Comparison of ENCODE assay signal across 27 cellular contexts in the genomic region with DNA sequence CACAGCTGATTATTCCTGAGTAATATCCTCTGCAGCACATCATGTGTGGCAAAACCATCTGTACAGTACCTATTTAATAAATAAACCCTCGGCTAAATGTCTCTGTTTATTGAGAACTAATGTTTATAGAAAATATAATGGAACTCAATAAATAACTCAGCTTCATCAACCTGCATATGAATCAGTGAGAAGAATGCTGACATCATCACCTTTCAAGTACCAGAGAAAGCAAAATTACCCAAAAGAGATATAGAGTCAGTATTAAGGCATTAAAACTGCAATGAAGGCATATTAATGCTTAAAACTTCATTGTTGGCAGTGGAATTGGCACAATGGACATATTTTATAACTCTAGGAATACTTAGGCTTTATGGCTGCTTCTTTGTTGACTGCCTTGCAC.
DNase-seq lines count a peak whose midpoint lies in the region; ATAC-seq, FAIRE-seq and TF ChIP-seq lines count a peak whose summit lies in the region.
"Had no signal": no experiment of that assay in that cellular context is flagged by ENCODE, and none has a peak within 500 bp of the region (broad histone marks: within the 10 kb centered on the region; RNA-seq: fewer than 3 reads in every experiment).

No MANE protein-coding gene starts in this region.

- H3K4me1 ChIP-seq in HepG2 (ENCODE audit: insufficient read depth, low read length), result no peaks in the 10 kb centered on the region
- H3K4me1 ChIP-seq in right lobe of liver, result no peaks in the 10 kb centered on the region
- H3K4me1 ChIP-seq in K562 (replicated peaks in 1 of 2; ENCODE audit: control insufficient read depth in 2 of 2, insufficient read depth in 2 of 2, low read length in 2 of 2), result no peaks in the 10 kb centered on the region
- H3K4me1 ChIP-seq in Peyer's patch, result no peaks in the 10 kb centered on the region
- H3K4me1 ChIP-seq: BE2C, BLaER1 had no signal

- FAIRE-seq in HepG2 (lab: Jason Lieb, UNC) (no peak), K562 (lab: Jason Lieb, UNC) (no peak)
- FAIRE-seq: GM12878, GM12892, GM18507 had no signal

- TF ChIP-seq CTCF in HepG2 (CRISPR knock-in tag; IDR thresholded peaks at IDR 0.05), result no peak
- no peak for TF ChIP-seq CTCF in right lobe of liver (IDR thresholded peaks at IDR 0.05)
- TF ChIP-seq CTCF in K562 (IDR thresholded peaks at IDR 0.05 in 2 of 3, conservative IDR thresholded peaks at IDR 0.05 in 1 of 3; ENCODE audit: insufficient read depth in 2 of 3, low read depth in 1 of 3, low read length in 3 of 3), result no peak
- TF ChIP-seq CTCF in MCF 10A (IDR thresholded peaks at IDR 0.05; ENCODE audit: unreplicated experiment), result no peak
- TF ChIP-seq CTCF in Peyer's patch (IDR thresholded peaks at IDR 0.05), result no peak

- H3K4me2 ChIP-seq in HepG2 (ENCODE audit: low read depth, low read length), result no peak overlapping the region
- H3K4me2 ChIP-seq in K562 (ENCODE audit: insufficient read depth, low read length), result no peak overlapping the region
- H3K4me2 ChIP-seq: BLaER1 had no signal

- no peaks in the 10 kb centered on the region for H3K36me3 ChIP-seq in HepG2 (replicated peaks in 1 of 2; ENCODE audit: control insufficient read depth in 1 of 2, insufficient read depth in 2 of 2, low read length in 2 of 2)
- H3K36me3 ChIP-seq in right lobe of liver, result no peaks in the 10 kb centered on the region
- H3K36me3 ChIP-seq in K562 (ENCODE audit: control insufficient read depth, insufficient read depth, low read length), result no peaks in the 10 kb centered on the region
- H3K36me3 ChIP-seq in Peyer's patch, result no peaks in the 10 kb centered on the region
- H3K36me3 ChIP-seq: BE2C, BLaER1 had no signal

- BruUV-seq in HepG2 (replicated peaks; lab: Mats Ljungman, UMichigan) (no TSS peak), K562 (replicated peaks; lab: Mats Ljungman, UMichigan) (no TSS peak), MCF 10A (replicated peaks; lab: Mats Ljungman, UMichigan) (no TSS peak)

- no peaks in the 10 kb centered on the region for H3K9me3 Mint-ChIP-seq in MCF 10A (ENCODE audit: unreplicated experiment)
- H3K9me3 Mint-ChIP-seq: CD14-positive monocyte; CD4-positive, alpha-beta memory T cell; CD8-positive, alpha-beta memory T cell had no signal

- TF ChIP-seq EP300 in HepG2 (IDR thresholded peaks at IDR 0.05; ENCODE audit: low read depth in 2 of 2, low read length in 2 of 2), result no peak
- no peak for TF ChIP-seq EP300 in HepG2 (CRISPR knock-in tag; IDR thresholded peaks at IDR 0.05; ENCODE audit: borderline replicate concordance)
- TF ChIP-seq EP300 in K562 (IDR thresholded peaks at IDR 0.05; ENCODE audit: low read length), result no peak

- WGBS in HepG2 (ENCODE audit: low lambda C conversion rate), result 0% methylated on average over 1 of the region's 1 CpG
- 38% methylated on average over 1 of the region's 1 CpG for WGBS in right lobe of liver (ENCODE audit: insufficient coverage, low coverage, low lambda C conversion rate, missing lambda C conversion rate)
- 4% methylated on average over 1 of the region's 1 CpG for WGBS in K562 (ENCODE audit: insufficient coverage, low coverage, missing lambda C conversion rate)

- no peaks in the 10 kb centered on the region for H3K9me1 ChIP-seq in K562 (ENCODE audit: control insufficient read depth, insufficient read depth, low read length)

- H3K4me3 ChIP-seq in HepG2 (replicated peaks in 1 of 3; ENCODE audit: insufficient read depth in 1 of 3, low read depth in 2 of 3, low read length in 3 of 3) (no peak overlapping the region), right lobe of liver (no peak overlapping the region), K562 (no peak overlapping the region), Peyer's patch (no peak overlapping the region)
- H3K4me3 ChIP-seq: BLaER1, GM12878 had no signal

- H3K27me3 ChIP-seq in HepG2 (ENCODE audit: control insufficient read depth in 1 of 2, insufficient read depth in 2 of 2, low read length in 2 of 2), result no peaks in the 10 kb centered on the region
- H3K27me3 ChIP-seq in right lobe of liver, result no peaks in the 10 kb centered on the region
- no peaks in the 10 kb centered on the region for H3K27me3 ChIP-seq in K562 (ENCODE audit: control insufficient read depth in 2 of 2, insufficient read depth in 2 of 2, low read length in 2 of 2)
- no peaks in the 10 kb centered on the region for H3K27me3 ChIP-seq in Peyer's patch
- H3K27me3 ChIP-seq: BE2C, BLaER1 had no signal

- H3K27ac ChIP-seq in HepG2 (ENCODE audit: extremely low read length, insufficient read depth, low read length), result no peak overlapping the region
- H3K27ac ChIP-seq in right lobe of liver, result no peak overlapping the region
- H3K27ac ChIP-seq in K562 (ENCODE audit: extremely low read depth, low read depth, low read length), result no peak overlapping the region
- no peak overlapping the region for H3K27ac ChIP-seq in Peyer's patch
- H3K27ac ChIP-seq: 22Rv1, BLaER1 had no signal

- H4K20me1 ChIP-seq in HepG2 (ENCODE audit: insufficient read depth, low read length), result no peaks in the 10 kb centered on the region
- no peaks in the 10 kb centered on the region for H4K20me1 ChIP-seq in K562 (replicated peaks; ENCODE audit: control insufficient read depth, insufficient read depth, low read length)
- H4K20me1 ChIP-seq: BLaER1 had no signal

- H3K27me3 Mint-ChIP-seq in MCF 10A (ENCODE audit: insufficient read depth, unreplicated experiment), result peaks cover 97% of the 10 kb centered on the region

- in situ Hi-C loops in HepG2 (cut with HindIII; ENCODE audit: extremely low pct_ligation_motif_present, low pct_unique_long_range_greater_than_20kb) (no loop called here), K562 (cut with MboI) (no loop called here), KBM-7 (cut with MboI; ENCODE audit: low pct_unique_long_range_greater_than_20kb, low sequenced_read_pairs) (no loop called here)

- no peak overlapping the region for H3K4me3 Mint-ChIP-seq in MCF 10A (ENCODE audit: unreplicated experiment)
- H3K4me3 Mint-ChIP-seq: CD14-positive monocyte; CD4-positive, alpha-beta memory T cell; CD4-positive, CD25-positive, alpha-beta regulatory T cell; CD8-positive, alpha-beta memory T cell had no signal

- no peaks in the 10 kb centered on the region for H3K36me3 Mint-ChIP-seq in MCF 10A (ENCODE audit: insufficient read depth, unreplicated experiment)
- H3K36me3 Mint-ChIP-seq: CD14-positive monocyte; CD4-positive, alpha-beta memory T cell; CD4-positive, CD25-positive, alpha-beta regulatory T cell; CD8-positive, alpha-beta memory T cell had no signal

- no peaks in the 10 kb centered on the region for H3K9me3 ChIP-seq in HepG2 (ENCODE audit: low read length)
- no peaks in the 10 kb centered on the region for H3K9me3 ChIP-seq in right lobe of liver
- H3K9me3 ChIP-seq in K562 (replicated peaks; ENCODE audit: control insufficient read depth, insufficient read depth, low read depth, low read length), result no peaks in the 10 kb centered on the region
- no peaks in the 10 kb centered on the region for H3K9me3 ChIP-seq in Peyer's patch
- H3K9me3 ChIP-seq: BE2C, BLaER1 had no signal

- no peaks in the 10 kb centered on the region for H3K79me2 ChIP-seq in HepG2 (ENCODE audit: insufficient read depth, low read length)
- no peaks in the 10 kb centered on the region for H3K79me2 ChIP-seq in K562 (ENCODE audit: control insufficient read depth, insufficient read depth, low read length)

- H2AFZ ChIP-seq in HepG2 (ENCODE audit: low read length) (no peak overlapping the region), K562 (ENCODE audit: low read depth, low read length) (no peak overlapping the region)

- H3K4me1 Mint-ChIP-seq in MCF 10A (ENCODE audit: insufficient read depth, unreplicated experiment), result no peaks in the 10 kb centered on the region
- H3K4me1 Mint-ChIP-seq: CD14-positive monocyte; CD4-positive, alpha-beta memory T cell; CD4-positive, CD25-positive, alpha-beta regulatory T cell had no signal

- CTCF ChIA-PET in HepG2 (lab: Yijun Ruan, JAX; ENCODE audit: low intra/inter-chr PET ratio, low total read pairs) (no interaction called here), K562 (lab: Yijun Ruan, JAX; ENCODE audit: low intra/inter-chr PET ratio) (no interaction called here), MCF 10A (lab: Yijun Ruan, JAX) (no interaction called here)

- DNase-seq in HepG2 (ENCODE audit: low spot score) (no peak), right lobe of liver (no peak), NCI-H1694 (lab: John Stamatoyannopoulos, UW) (peak; percentile 61), K562 (ENCODE audit: extremely low read depth in 1 of 4, low spot score in 3 of 4) (no peak), MCF 10A (ENCODE audit: unreplicated experiment) (no peak), Peyer's patch (no peak), KBM-7 (no peak)
- DNase-seq: ACHN; BE2C; C1 segment of cervical spinal cord; CD4-positive, alpha-beta memory T cell; CD4-positive, CD25-positive, alpha-beta regulatory T cell; CD8-positive, alpha-beta memory T cell; COR-L47; DMS 273 treated with DMSO at 0.1 percent for 48 hours; DMS153; DMS53; DMS79; DND-41; EL; GDM1 had no signal

- POLR2A ChIA-PET in HepG2 (lab: Yijun Ruan, JAX) (no interaction called here), K562 (lab: Yijun Ruan, JAX) (no interaction called here), MCF 10A (lab: Yijun Ruan, JAX) (no interaction called here)

- TF ChIP-seq POLR2A in HepG2 (IDR thresholded peaks at IDR 0.05; ENCODE audit: insufficient read depth in 1 of 2, low read depth in 2 of 2, low read length in 2 of 2), result no peak
- TF ChIP-seq POLR2A in right lobe of liver (IDR thresholded peaks at IDR 0.05), result no peak
- TF ChIP-seq POLR2A in K562 (conservative IDR thresholded peaks at IDR 0.05), result no peak
- TF ChIP-seq POLR2A in Peyer's patch (IDR thresholded peaks at IDR 0.05), result no peak

- H3K27ac Mint-ChIP-seq in MCF 10A (ENCODE audit: low read depth, unreplicated experiment), result no peak overlapping the region
- H3K27ac Mint-ChIP-seq: CD14-positive monocyte; CD4-positive, alpha-beta memory T cell; CD4-positive, CD25-positive, alpha-beta regulatory T cell; CD8-positive, alpha-beta memory T cell had no signal

- no peak for ATAC-seq in HepG2
- no peak for ATAC-seq in right lobe of liver
- no peak for ATAC-seq in K562
- ATAC-seq: GM12878 had no signal

- no peak overlapping the region for H3K9ac ChIP-seq in HepG2 (ENCODE audit: insufficient read depth, low read depth, low read length)
- no peak overlapping the region for H3K9ac ChIP-seq in K562 (ENCODE audit: insufficient read depth in 1 of 2, low read depth in 2 of 2, low read length in 2 of 2)
- H3K9ac ChIP-seq: BLaER1 had no signal

- TF ChIP-seq RAD21 in HepG2 (CRISPR knock-in tag; IDR thresholded peaks at IDR 0.05) (no peak), K562 (CRISPR knock-in tag; conservative IDR thresholded peaks at IDR 0.05 in 1 of 2, IDR thresholded peaks at IDR 0.05 in 1 of 2) (no peak)

- intact Hi-C loops in HepG2 (cut with micrococcal nuclease; ENCODE audit: unreplicated experiment) (no loop called here), right lobe of liver (cut with DNase I) (no loop called here), K562 (cut with micrococcal nuclease) (no loop called here), MCF 10A (cut with micrococcal nuclease) (no loop called here)

TF ChIP-seq in HepG2, 621 proteins besides CTCF, POLR2A, EP300 and RAD21 (continues in another document):
- TF ChIP-seq ZKSCAN5 (CRISPR knock-in tag; IDR thresholded peaks at IDR 0.05) (no peak), MXI1 (IDR thresholded peaks at IDR 0.05; ENCODE audit: borderline replicate concordance, low read depth, low read length) (no peak)

TF ChIP-seq in K562, 482 proteins besides CTCF, POLR2A, EP300 and RAD21 (continues in another document):
- peak; percentile 62 for TF ChIP-seq MAFK (IDR thresholded peaks at IDR 0.05; ENCODE audit: low read length)
